In genomic region chr1:157490337-157491165, GRCh38 we compare ENCODE assay signal across 8 cellular contexts.
DNase-seq lines count a peak whose midpoint lies in the region; ATAC-seq and TF ChIP-seq lines count a peak whose summit lies in the region.

No MANE protein-coding gene starts in this region.

- intact Hi-C loops in testis (cut with DNase I; ENCODE audit: low total_unique reads), result loop anchor here (10.0 kb wide), 1 partner anchor 296 kb away; no protein-coding TSS in a partner anchor

- H3K4me1 Mint-ChIP-seq in naive thymus-derived CD8-positive, alpha-beta T cell, result peaks cover 0 to 7% (median 0%) of the 10 kb centered on the region in 4 donors

- H3K9me3 Mint-ChIP-seq in naive thymus-derived CD8-positive, alpha-beta T cell, result no peaks in the 10 kb centered on the region

- H3K4me3 Mint-ChIP-seq in naive thymus-derived CD8-positive, alpha-beta T cell, result no peak overlapping the region

- TF ChIP-seq CTCF in AG09309 (IDR thresholded peaks at IDR 0.05; ENCODE audit: control insufficient read depth, insufficient read depth, low read depth, low read length, missing control alignments), result peak; percentile 77
- TF ChIP-seq CTCF in testis (IDR thresholded peaks at IDR 0.05), result peak; percentile 49 to 64 (median 56)

- no peak for DNase-seq in AG09309 (ENCODE audit: low read depth)
- DNase-seq in NCI-H460 (ENCODE audit: extremely low read depth, low read depth), result peak; percentile 67
- DNase-seq in activated CD4-positive, alpha-beta T cell treated with anti-CD3 and anti-CD28 coated beads, Interleukin-2, amount 50 U/mL, for 4 hours, result peak; percentile 26 to 30
- peak; percentile 71 to 81 for DNase-seq in erythroblast (lab: John Stamatoyannopoulos, UW)
- DNase-seq in naive thymus-derived CD8-positive, alpha-beta T cell, result peak in 8 of 10 donors; percentile 12 to 64 (median 29)
- DNase-seq in testis, result peak; percentile 87

- no peak overlapping the region for H3K27ac ChIP-seq in testis

- no peaks in the 10 kb centered on the region for H3K36me3 ChIP-seq in testis (ENCODE audit: low read depth, missing control alignments)

- H3K36me3 Mint-ChIP-seq in naive thymus-derived CD8-positive, alpha-beta T cell, result no peaks in the 10 kb centered on the region

- TF ChIP-seq POLR2A in erythroblast (IDR thresholded peaks at IDR 0.05; ENCODE audit: low read length) (no peak), testis (IDR thresholded peaks at IDR 0.05) (no peak)

- WGBS in testis, 2 donors, result 31 to 33% methylated on average over 12 to 16 of the region's 18 CpGs

- no peak overlapping the region for H3K4me3 ChIP-seq in AG09309 (ENCODE audit: control insufficient read depth, low read depth, low read length)
- H3K4me3 ChIP-seq in testis, result no peak overlapping the region

- H3K9me3 ChIP-seq in testis, result no peaks in the 10 kb centered on the region

- H3K27ac Mint-ChIP-seq in naive thymus-derived CD8-positive, alpha-beta T cell, result no peak overlapping the region

- H3K27me3 Mint-ChIP-seq in naive thymus-derived CD8-positive, alpha-beta T cell, result peaks cover 8 to 40% (median 23%) of the 10 kb centered on the region in 5 donors

- H3K4me1 ChIP-seq in testis, result no peaks in the 10 kb centered on the region

- POLR2A ChIA-PET in naive thymus-derived CD8-positive, alpha-beta T cell (lab: Charles Lee), result no interaction called here

- H3K27me3 ChIP-seq in testis, result no peaks in the 10 kb centered on the region

- ATAC-seq in GM21825 (IDR thresholded peaks at IDR 0.05; ENCODE audit: unreplicated experiment), result peak; percentile 43
- ATAC-seq in naive thymus-derived CD8-positive, alpha-beta T cell, result no peak
- no peak for ATAC-seq in GM18907 (IDR thresholded peaks at IDR 0.05; ENCODE audit: unreplicated experiment)
